8 cellular contexts compared by ENCODE assay signal in the genomic region with DNA sequence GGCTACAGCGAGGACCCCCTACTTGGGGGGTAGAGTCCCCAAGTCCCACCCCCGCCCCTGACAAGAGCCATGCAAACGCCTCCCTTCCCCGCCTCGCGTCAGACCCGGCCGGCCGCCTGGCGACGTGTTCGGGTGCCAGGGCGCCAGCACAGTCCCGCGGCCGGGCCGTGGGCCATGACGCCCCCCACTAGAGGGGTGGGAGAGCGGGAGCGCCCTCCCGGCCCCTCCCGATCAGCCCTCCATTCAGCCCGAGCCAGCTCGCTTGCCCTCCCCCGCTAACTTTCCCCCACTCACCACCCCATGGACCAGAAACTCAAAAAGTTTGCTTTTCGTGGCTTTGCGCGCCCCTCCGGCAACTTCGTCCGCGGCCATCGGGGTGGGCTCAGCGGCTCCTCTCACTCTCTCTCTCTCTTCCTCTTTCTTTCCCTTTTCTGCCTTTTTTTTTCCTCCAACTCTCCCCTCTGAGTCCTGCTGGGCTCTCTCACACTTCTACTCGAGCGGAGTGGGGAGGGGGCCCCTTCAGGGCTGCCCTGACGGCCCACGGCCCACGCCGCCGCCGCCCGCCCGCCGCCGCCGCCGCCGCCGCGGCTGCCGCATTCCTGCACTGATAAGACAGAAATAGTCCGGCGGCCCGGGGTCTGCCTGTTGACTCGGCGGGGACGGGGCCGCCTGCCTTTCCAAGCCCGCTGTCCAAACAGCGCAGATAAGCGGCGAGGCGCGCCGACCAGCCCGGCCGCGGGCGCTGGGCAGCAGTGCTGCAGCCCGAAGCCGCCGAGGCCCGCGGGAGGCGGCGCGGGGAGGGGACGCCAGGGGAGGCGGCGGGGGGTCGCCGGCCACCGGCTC. TPM values are rescaled to one million over a fixed set of nuclear protein-coding genes. Genes with fewer than 3 reads are reported as not detected.
DNase-seq lines count a peak whose midpoint lies in the region; ATAC-seq and TF ChIP-seq lines count a peak whose summit lies in the region.

A gene (minus strand): TSS at position 504 of the 843 bp plus-strand sequence. CDS start 132 bp downstream, at position 372.

- peak within 1 kb of the TSS; percentile 81 for H3K4me2 ChIP-seq in mammary epithelial cell (ENCODE audit: insufficient read depth, low read depth, low read length)

- H3K9me3 Mint-ChIP-seq in T-helper 2 cell treated with Interferon-gamma antibody and Interleukin-4, amounts not matched to agents 5 μg/mL and 100 μg/mL, for 36 hours: no peaks in the 10 kb centered on the region

- H3K9me3 ChIP-seq in mammary epithelial cell (replicated peaks; ENCODE audit: insufficient read depth, low read length): no peaks in the 10 kb centered on the region

- H3K4me3 ChIP-seq in mammary epithelial cell (replicated peaks in 1 of 3; ENCODE audit: insufficient read depth in 1 of 3, low read depth in 2 of 3, low read length in 3 of 3): peak within 1 kb of the TSS in 2 of 3 experiments; percentile 30 to 34

- H3K27ac Mint-ChIP-seq in T-helper 2 cell treated with Interferon-gamma antibody and Interleukin-4, amounts not matched to agents 5 μg/mL and 100 μg/mL, for 36 hours: no peak within 1 kb of the TSS

- intact Hi-C loops in mammary epithelial cell (cut with micrococcal nuclease): no loop called here
- intact Hi-C loops in sciatic nerve (cut with DNase I): no loop called here

- BruUV-seq in mammary epithelial cell (replicated peaks; lab: Mats Ljungman, UMichigan): no TSS peak

- no peaks in the 10 kb centered on the region for H4K20me1 ChIP-seq in mammary epithelial cell (ENCODE audit: insufficient read depth, low read length)

- no peak within 1 kb of the TSS for H3K27ac ChIP-seq in mammary epithelial cell (ENCODE audit: insufficient read depth, low read depth, low read length)

- H3K4me1 ChIP-seq in mammary epithelial cell (ENCODE audit: insufficient read depth, low read length): peaks cover 26% of the 10 kb centered on the region

- peaks cover 2% of the 10 kb centered on the region for H3K36me3 Mint-ChIP-seq in T-helper 2 cell treated with Interferon-gamma antibody and Interleukin-4, amounts not matched to agents 5 μg/mL and 100 μg/mL, for 36 hours (ENCODE audit: low read depth)

- WGBS in mammary epithelial cell (ENCODE audit: low coverage, missing lambda C conversion rate): 2% methylated on average over 20 of the region's 84 CpGs

- no peak within 1 kb of the TSS for H3K9ac ChIP-seq in mammary epithelial cell (ENCODE audit: insufficient read depth, low read length)

- ATAC-seq in sciatic nerve: peak; percentile 26

- CTCF ChIA-PET in mammary epithelial cell (lab: Charles Lee; ENCODE audit: low non-redundant PET): no interaction called here

- H3K4me1 Mint-ChIP-seq in T-helper 2 cell treated with Interferon-gamma antibody and Interleukin-4, amounts not matched to agents 5 μg/mL and 100 μg/mL, for 36 hours (ENCODE audit: low read depth): peaks cover 29% of the 10 kb centered on the region

- dilution Hi-C loops in mammary epithelial cell (cut with HindIII; ENCODE audit: low sequenced_read_pairs): no loop called here

- H3K36me3 ChIP-seq in mammary epithelial cell (ENCODE audit: insufficient read depth, low read length): no peaks in the 10 kb centered on the region

- peaks cover 2% of the 10 kb centered on the region for H3K27me3 ChIP-seq in mammary epithelial cell (ENCODE audit: insufficient read depth, low read length)

- peak within 1 kb of the TSS; percentile 92 for H2AFZ ChIP-seq in mammary epithelial cell (ENCODE audit: low read depth, low read length)

- peaks cover 69% of the 10 kb centered on the region for H3K27me3 Mint-ChIP-seq in T-helper 2 cell treated with Interferon-gamma antibody and Interleukin-4, amounts not matched to agents 5 μg/mL and 100 μg/mL, for 36 hours (ENCODE audit: low read depth)

- no peak for DNase-seq in T-helper 2 cell treated with Interferon-gamma antibody and Interleukin-4, amounts not matched to agents 5 μg/mL and 100 μg/mL, for 36 hours (ENCODE audit: low spot score)
- DNase-seq in T-helper 2 cell (no peak), RKO (ENCODE audit: low spot score) (peak; percentile 52), mammary epithelial cell (peak; percentile 16), iPS-NIHi7 (ENCODE audit: extremely low spot score) (peak; percentile 69), sciatic nerve (ENCODE audit: low spot score) (peak; percentile 77), NCI-H510A treated with DMSO at 0.1 percent for 48 hours (lab: John Stamatoyannopoulos, UW) (no peak), GF-D8 (lab: John Stamatoyannopoulos, UW) (no peak)

- H3K79me2 ChIP-seq in mammary epithelial cell (ENCODE audit: insufficient read depth, low read length): no peaks in the 10 kb centered on the region

- peak within 1 kb of the TSS; percentile 66 for H3K4me3 Mint-ChIP-seq in T-helper 2 cell treated with Interferon-gamma antibody and Interleukin-4, amounts not matched to agents 5 μg/mL and 100 μg/mL, for 36 hours

- no peak for TF ChIP-seq CTCF in mammary epithelial cell (conservative IDR thresholded peaks at IDR 0.05 in 1 of 2, IDR thresholded peaks at IDR 0.05 in 1 of 2; ENCODE audit: extremely low read depth in 1 of 2, insufficient read depth in 1 of 2, low read depth in 1 of 2, low read length in 2 of 2)

- in situ Hi-C loops in mammary epithelial cell (cut with MboI; ENCODE audit: low sequenced_read_pairs in 2 of 2): no loop called here

RNA-seq across cellular contexts. Expression of the gene that starts here (rescaled TPM):
- total RNA-seq in mammary epithelial cell (10 to 100 TPM in 1 of 2 donors, 1 to 10 TPM in 1; 8.4 to 22.0 TPM), sciatic nerve (50.7 TPM)
- polyA plus RNA-seq in mammary epithelial cell: 3.9 TPM
- polyA minus RNA-seq in mammary epithelial cell: 0.36 TPM

Comparison
In these comparisons a context has a peak if more than half of its experiments do, and no peak if none do; other contexts are left out.
1. DNase-seq: peak in RKO (single experiment), mammary epithelial cell (single experiment), iPS-NIHi7 (single experiment) and sciatic nerve (single experiment); none in T-helper 2 cell treated with Interferon-gamma antibody and Interleukin-4, amounts not matched to agents 5 μg/mL and 100 μg/mL, for 36 hours (single experiment), T-helper 2 cell (0 of 5), NCI-H510A treated with DMSO at 0.1 percent for 48 hours (single experiment) and GF-D8 (single experiment).